ENCODE assay signal across 1 cellular context in genomic region chr2:133266075-133266925, GRCh38.
A peak's percentile ranks its signal among the peaks of the same experiment; 100 is the strongest.
TF ChIP-seq lines count a peak whose summit lies in the region.

No MANE protein-coding gene starts in this region.

TF ChIP-seq in HEK293, 187 proteins besides CTCF, POLR2A, EP300 and RAD21 (continued from another document):
- TF ChIP-seq PRDM10 (tag by site-specific recombination; IDR thresholded peaks at IDR 0.05) = peak; percentile 96
- TF ChIP-seq PATZ1 (tag by site-specific recombination; IDR thresholded peaks at IDR 0.05) = peak; percentile 58
- TF ChIP-seq EGR2 (tag by site-specific recombination; IDR thresholded peaks at IDR 0.05; ENCODE audit: low read depth) = 0 out of 2 replicates have a peak, but pooled peaks have one; percentile 30
- peak; percentile 74 for TF ChIP-seq SCRT2 (tag by site-specific recombination; IDR thresholded peaks at IDR 0.05)
- peak; percentile 62 for TF ChIP-seq ZFHX2 (tag by site-specific recombination; conservative IDR thresholded peaks at IDR 0.05)
- peak; percentile 58; the same call in 1 of the 2 replicates for TF ChIP-seq GLIS2 (tag by site-specific recombination; IDR thresholded peaks at IDR 0.05)
- no peak for TF ChIP-seq BCL11B (tag by site-specific recombination; IDR thresholded peaks at IDR 0.05; ENCODE audit: low read depth)
- peak; percentile 95 for TF ChIP-seq ZNF335 (tag by site-specific recombination; conservative IDR thresholded peaks at IDR 0.05)
- TF ChIP-seq ZNF350 (tag by site-specific recombination; IDR thresholded peaks at IDR 0.05) = no peak
- peak; percentile 17; the same call in 1 of the 2 replicates for TF ChIP-seq ZBTB17 (tag by site-specific recombination; IDR thresholded peaks at IDR 0.05)
- TF ChIP-seq ZBTB8A (tag by site-specific recombination; IDR thresholded peaks at IDR 0.05) = peak; percentile 47; the same call in 1 of the 2 replicates
- peak; percentile 46; the same call in 1 of the 2 replicates for TF ChIP-seq KLF1 (tag by site-specific recombination; IDR thresholded peaks at IDR 0.05)
- TF ChIP-seq SP3 (tag by site-specific recombination; IDR thresholded peaks at IDR 0.05) = peak; percentile 47
- TF ChIP-seq ZNF223 (tag by site-specific recombination; IDR thresholded peaks at IDR 0.05) = peak; percentile 84
- peak; percentile 92 for TF ChIP-seq ZBTB26 (tag by site-specific recombination; optimal IDR thresholded peaks at IDR 0.05)
- no peak for TF ChIP-seq ZNF266 (tag by site-specific recombination; IDR thresholded peaks at IDR 0.05; ENCODE audit: low read depth)
